In genomic region chr16:20846030-20846429, GRCh38 we compare ENCODE assay signal across 17 cellular contexts.
"Had no signal": no experiment of that assay in that cellular context is flagged by ENCODE, and none has a peak within 500 bp of the region (broad histone marks: within the 10 kb centered on the region; RNA-seq: fewer than 3 reads in every experiment).

No MANE protein-coding gene starts in this region.

- H3K27me3 ChIP-seq: dorsolateral prefrontal cortex, esophagus squamous epithelium, gastroesophageal sphincter, hepatocyte had no signal

- H3K9me3 Mint-ChIP-seq: naive B cell, nephron progenitor cell had no signal

- H3K27ac Mint-ChIP-seq: nephron progenitor cell had no signal

- DNase-seq: cortex of kidney; effector CD8-positive, alpha-beta T cell; esophagus squamous epithelium; foreskin fibroblast; glutamatergic neuron; kidney; left cardiac atrium; naive B cell; nephron progenitor cell; small intestine; stimulated activated CD4-positive, alpha-beta T cell treated with anti-CD3 and anti-CD28 coated beads, Interleukin-12 subunit alpha, Interleukin-12 subunit beta, amount 100 ng/mL, for 4 hours; stimulated activated naive CD4-positive, alpha-beta T cell treated with Interleukin-2 at 50 U/mL for 16 hours; trophoblast cell had no signal

- H3K9me3 ChIP-seq: esophagus squamous epithelium, gastroesophageal sphincter had no signal

- H3K4me3 ChIP-seq: dorsolateral prefrontal cortex, esophagus squamous epithelium, gastroesophageal sphincter, hepatocyte had no signal

- H3K4me3 Mint-ChIP-seq: nephron progenitor cell had no signal

- ATAC-seq: gastroesophageal sphincter had no signal

- H3K27ac ChIP-seq: dorsolateral prefrontal cortex, epithelial cell of prostate, gastroesophageal sphincter, hepatocyte had no signal

- H3K27me3 Mint-ChIP-seq: naive B cell had no signal

- H3K36me3 Mint-ChIP-seq: naive B cell had no signal
